In genomic region chr22:41448189-41448808, GRCh38 we compare ENCODE assay signal across 1 cellular context.
A peak's percentile ranks its signal among the peaks of the same experiment; 100 is the strongest.
TF ChIP-seq lines count a peak whose summit lies in the region.

No MANE protein-coding gene starts in this region.

TF ChIP-seq in HepG2, 621 proteins besides CTCF, POLR2A, EP300 and RAD21 (continued from another document and continues in another):
- TF ChIP-seq ZBTB14 (CRISPR knock-in tag; IDR thresholded peaks at IDR 0.05) (no peak), ZNF605 (CRISPR knock-in tag; IDR thresholded peaks at IDR 0.05) (peak; percentile 27; the same call in 1 of the 2 replicates), THAP9 (CRISPR knock-in tag; IDR thresholded peaks at IDR 0.05; ENCODE audit: borderline replicate concordance) (peak; percentile 76; the same call in 1 of the 2 replicates), FOSL2 (CRISPR knock-in tag; IDR thresholded peaks at IDR 0.05) (peak; percentile 79), XBP1 (CRISPR knock-in tag; IDR thresholded peaks at IDR 0.05) (no peak), KLF15 (CRISPR knock-in tag; IDR thresholded peaks at IDR 0.05; ENCODE audit: borderline replicate concordance) (no peak), PHB2 (IDR thresholded peaks at IDR 0.05; ENCODE audit: partially characterized antibody) (no peak), KDM4B (CRISPR knock-in tag; IDR thresholded peaks at IDR 0.05) (0 out of 2 replicates have a peak, but pooled peaks have one; percentile 22), ZNF644 (CRISPR knock-in tag; IDR thresholded peaks at IDR 0.05; ENCODE audit: low read depth) (no peak), ZNF556 (CRISPR knock-in tag; IDR thresholded peaks at IDR 0.05; ENCODE audit: borderline replicate concordance) (no peak), ZNF460 (CRISPR knock-in tag; IDR thresholded peaks at IDR 0.05; ENCODE audit: borderline replicate concordance) (no peak), SALL2 (CRISPR knock-in tag; IDR thresholded peaks at IDR 0.05) (0 out of 2 replicates have a peak, but pooled peaks have one; percentile 39), TCF12 (IDR thresholded peaks at IDR 0.05) (no peak), TCF12 (CRISPR knock-in tag; IDR thresholded peaks at IDR 0.05) (no peak), ZNF782 (CRISPR knock-in tag; IDR thresholded peaks at IDR 0.05; ENCODE audit: borderline replicate concordance) (no peak; the same call in 1 of the 2 replicates), ZNF280D (CRISPR knock-in tag; IDR thresholded peaks at IDR 0.05) (no peak), ZNF282 (IDR thresholded peaks at IDR 0.05; ENCODE audit: partially characterized antibody) (no peak), HMGXB4 (CRISPR knock-in tag; IDR thresholded peaks at IDR 0.05; ENCODE audit: borderline replicate concordance in 1 of 2, low read depth in 1 of 2) (peak in 1 of 2 experiments; percentile 70; a peak in 1 of 4 replicates), ZNF275 (CRISPR knock-in tag; IDR thresholded peaks at IDR 0.05; ENCODE audit: borderline replicate concordance) (no peak), ZNF484 (CRISPR knock-in tag; IDR thresholded peaks at IDR 0.05; ENCODE audit: borderline replicate concordance, low read depth) (no peak), AHDC1 (CRISPR knock-in tag; IDR thresholded peaks at IDR 0.05; ENCODE audit: borderline replicate concordance) (no peak), RXRA (CRISPR knock-in tag; IDR thresholded peaks at IDR 0.05) (peak; percentile 74), KLF11 (CRISPR knock-in tag; IDR thresholded peaks at IDR 0.05) (peak; percentile 39; the same call in 1 of the 2 replicates), THAP7 (CRISPR knock-in tag; IDR thresholded peaks at IDR 0.05) (no peak), ZBTB2 (CRISPR knock-in tag; IDR thresholded peaks at IDR 0.05; ENCODE audit: low read depth) (no peak), ATAD3A (CRISPR knock-in tag; IDR thresholded peaks at IDR 0.05) (no peak), SMARCE1 (IDR thresholded peaks at IDR 0.05; ENCODE audit: borderline replicate concordance) (no peak), ZNF260 (CRISPR knock-in tag; IDR thresholded peaks at IDR 0.05; ENCODE audit: borderline replicate concordance, low read depth) (no peak), IRF1 (CRISPR knock-in tag; IDR thresholded peaks at IDR 0.05; ENCODE audit: low read depth) (no peak), U2AF2 (IDR thresholded peaks at IDR 0.05; ENCODE audit: low read depth, low read length) (no peak), ETS1 (CRISPR knock-in tag; IDR thresholded peaks at IDR 0.05) (no peak), SSRP1 (CRISPR knock-in tag; IDR thresholded peaks at IDR 0.05) (no peak), ZNF639 (CRISPR knock-in tag; conservative IDR thresholded peaks at IDR 0.05) (0 out of 2 replicates have a peak, but pooled peaks have one; percentile 66), ZNF333 (CRISPR knock-in tag; IDR thresholded peaks at IDR 0.05; ENCODE audit: borderline replicate concordance) (no peak), ZBTB38 (CRISPR knock-in tag; IDR thresholded peaks at IDR 0.05) (peak; percentile 82; the same call in 1 of the 2 replicates), KDM5B (CRISPR knock-in tag; IDR thresholded peaks at IDR 0.05; ENCODE audit: borderline replicate concordance) (peak; percentile 56; the same call in 1 of the 2 replicates)
